In genomic region chr7:29308424-29308823, GRCh38 we compare ENCODE assay signal across 19 cellular contexts.
DNase-seq lines count a peak whose midpoint lies in the region; ATAC-seq and TF ChIP-seq lines count a peak whose summit lies in the region.
"Had no signal": no experiment of that assay in that cellular context is flagged by ENCODE, and none has a peak within 500 bp of the region (broad histone marks: within the 10 kb centered on the region; RNA-seq: fewer than 3 reads in every experiment).

No MANE protein-coding gene starts in this region.

- in situ Hi-C loops in mammary epithelial cell (cut with MboI; ENCODE audit: low sequenced_read_pairs in 2 of 2): no loop called here

- TF ChIP-seq POLR2A in breast epithelium (IDR thresholded peaks at IDR 0.05) (no peak), erythroblast (IDR thresholded peaks at IDR 0.05; ENCODE audit: low read length) (no peak)

- H3K9me3 Mint-ChIP-seq in WTC11: peaks cover 12% of the 10 kb centered on the region
- H3K9me3 Mint-ChIP-seq in activated CD4-positive, alpha-beta memory T cell treated with anti-CD3 and anti-CD28 coated beads, Interleukin-2, amount 10 ng/mL, durations not matched to agents 7 days and 5 days: no peaks in the 10 kb centered on the region

- POLR2A ChIA-PET in WTC11 (lab: Charles Lee): no interaction called here
- POLR2A ChIA-PET in activated CD4-positive, alpha-beta memory T cell treated with anti-CD3 and anti-CD28 coated beads, Interleukin-2, amount 10 ng/mL, durations not matched to agents 7 days and 5 days (lab: Charles Lee): no interaction called here

- no peak overlapping the region for H3K4me2 ChIP-seq in mammary epithelial cell (ENCODE audit: insufficient read depth, low read depth, low read length)
- H3K4me2 ChIP-seq: A549 had no signal

- H3K27ac ChIP-seq in mammary epithelial cell (ENCODE audit: insufficient read depth, low read depth, low read length) (no peak overlapping the region), breast epithelium (no peak overlapping the region)
- H3K27ac ChIP-seq: 22Rv1, A549, C4-2B, HL-60 had no signal

- CTCF ChIA-PET in mammary epithelial cell (lab: Charles Lee; ENCODE audit: low non-redundant PET) (no interaction called here), WTC11 (lab: Charles Lee) (interaction anchor here (0.6 to 5.6 kb wide), 3 partner anchors 9 to 119 kb away, joined by 3 to 56 read pairs (median 8); no protein-coding TSS in a partner anchor)
- CTCF ChIA-PET in activated CD4-positive, alpha-beta memory T cell treated with anti-CD3 and anti-CD28 coated beads, Interleukin-2, amount 10 ng/mL, durations not matched to agents 7 days and 5 days (lab: Charles Lee): no interaction called here

- dilution Hi-C loops in mammary epithelial cell (cut with HindIII; ENCODE audit: low sequenced_read_pairs): no loop called here

- BruUV-seq in mammary epithelial cell (replicated peaks; lab: Mats Ljungman, UMichigan): no TSS peak

- H3K79me2 ChIP-seq in mammary epithelial cell (ENCODE audit: insufficient read depth, low read length): no peaks in the 10 kb centered on the region

- no peak for TF ChIP-seq CTCF in mammary epithelial cell (conservative IDR thresholded peaks at IDR 0.05 in 1 of 2, IDR thresholded peaks at IDR 0.05 in 1 of 2; ENCODE audit: extremely low read depth in 1 of 2, insufficient read depth in 1 of 2, low read depth in 1 of 2, low read length in 2 of 2)
- TF ChIP-seq CTCF in breast epithelium (IDR thresholded peaks at IDR 0.05): no peak
- TF ChIP-seq CTCF in WTC11 (IDR thresholded peaks at IDR 0.05): no peak

- H3K36me3 Mint-ChIP-seq in WTC11: peaks cover 8% of the 10 kb centered on the region; the same call in 1 of the 2 replicates
- no peaks in the 10 kb centered on the region for H3K36me3 Mint-ChIP-seq in activated CD4-positive, alpha-beta memory T cell treated with anti-CD3 and anti-CD28 coated beads, Interleukin-2, amount 10 ng/mL, durations not matched to agents 7 days and 5 days (ENCODE audit: low read depth)

- no peak overlapping the region for H3K9ac ChIP-seq in mammary epithelial cell (ENCODE audit: insufficient read depth, low read length)

- H3K4me1 ChIP-seq in mammary epithelial cell (ENCODE audit: insufficient read depth, low read length) (peaks cover 22% of the 10 kb centered on the region), breast epithelium (no peaks in the 10 kb centered on the region)
- H3K4me1 ChIP-seq: A549 had no signal

- H3K27ac Mint-ChIP-seq in WTC11: peak overlapping the region; percentile 15
- no peak overlapping the region for H3K27ac Mint-ChIP-seq in activated CD4-positive, alpha-beta memory T cell treated with anti-CD3 and anti-CD28 coated beads, Interleukin-2, amount 10 ng/mL, durations not matched to agents 7 days and 5 days
- H3K27ac Mint-ChIP-seq: CD4-positive, alpha-beta T cell had no signal

- intact Hi-C loops in mammary epithelial cell (cut with micrococcal nuclease) (loop anchor here (5.0 kb wide), 1 partner anchor 71 kb away; no protein-coding TSS in a partner anchor), breast epithelium (cut with DNase I; ENCODE audit: low total_unique reads) (no loop called here)

- H3K4me3 ChIP-seq in mammary epithelial cell (replicated peaks in 1 of 3; ENCODE audit: insufficient read depth in 1 of 3, low read depth in 2 of 3, low read length in 3 of 3): no peak overlapping the region
- no peak overlapping the region for H3K4me3 ChIP-seq in breast epithelium
- H3K4me3 ChIP-seq: A549, HAP-1 had no signal

- H3K27me3 ChIP-seq in mammary epithelial cell (ENCODE audit: insufficient read depth, low read length) (no peaks in the 10 kb centered on the region), breast epithelium (no peaks in the 10 kb centered on the region)

- no peaks in the 10 kb centered on the region for H4K20me1 ChIP-seq in mammary epithelial cell (ENCODE audit: insufficient read depth, low read length)

- H3K9me3 ChIP-seq in mammary epithelial cell (replicated peaks; ENCODE audit: insufficient read depth, low read length): no peaks in the 10 kb centered on the region
- peaks cover 0 to 6% of the 10 kb centered on the region in 2 donors for H3K9me3 ChIP-seq in breast epithelium
- H3K9me3 ChIP-seq: A549, HAP-1 had no signal

- DNase-seq in mammary epithelial cell (no peak), breast epithelium (ENCODE audit: low spot score in 2 of 2) (no peak), WTC11 (ENCODE audit: low spot score) (no peak), iPS-NIHi7 (ENCODE audit: extremely low spot score) (peak; percentile 24), erythroblast (lab: John Stamatoyannopoulos, UW) (no peak), cortex of kidney (lab: John Stamatoyannopoulos, UW) (no peak)
- no peak for DNase-seq in activated CD4-positive, alpha-beta memory T cell treated with anti-CD3 and anti-CD28 coated beads, Interleukin-2, amount 10 ng/mL, durations not matched to agents 7 days and 5 days
- DNase-seq in activated effector memory CD4-positive, alpha-beta T cell treated with Interleukin-2 at 50 U/mL for 16 hours: no peak
- DNase-seq: AML-193; CD4-positive, alpha-beta T cell; DMS153; DMS79; GDM1; GOT3 had no signal

- WGBS in mammary epithelial cell (ENCODE audit: low coverage, missing lambda C conversion rate): 57% methylated on average over 6 of the region's 6 CpGs

- H3K36me3 ChIP-seq in mammary epithelial cell (ENCODE audit: insufficient read depth, low read length) (no peaks in the 10 kb centered on the region), breast epithelium (no peaks in the 10 kb centered on the region)
- H3K36me3 ChIP-seq: HAP-1 had no signal

- peaks cover 64% of the 10 kb centered on the region for H3K4me1 Mint-ChIP-seq in WTC11
- H3K4me1 Mint-ChIP-seq in activated CD4-positive, alpha-beta memory T cell treated with anti-CD3 and anti-CD28 coated beads, Interleukin-2, amount 10 ng/mL, durations not matched to agents 7 days and 5 days: no peaks in the 10 kb centered on the region

- peak overlapping the region; percentile 40 for H2AFZ ChIP-seq in mammary epithelial cell (ENCODE audit: low read depth, low read length)

- no peak overlapping the region for H3K4me3 Mint-ChIP-seq in WTC11
- no peak overlapping the region for H3K4me3 Mint-ChIP-seq in activated CD4-positive, alpha-beta memory T cell treated with anti-CD3 and anti-CD28 coated beads, Interleukin-2, amount 10 ng/mL, durations not matched to agents 7 days and 5 days
- H3K4me3 Mint-ChIP-seq: CD4-positive, alpha-beta T cell had no signal

- peak; percentile 72 for ATAC-seq in WTC11
- ATAC-seq: A549 had no signal

- H3K27me3 Mint-ChIP-seq in WTC11 (ENCODE audit: low read depth): no peaks in the 10 kb centered on the region
- H3K27me3 Mint-ChIP-seq in activated CD4-positive, alpha-beta memory T cell treated with anti-CD3 and anti-CD28 coated beads, Interleukin-2, amount 10 ng/mL, durations not matched to agents 7 days and 5 days: peaks cover 9% of the 10 kb centered on the region
- H3K27me3 Mint-ChIP-seq: CD4-positive, alpha-beta T cell had no signal

TF ChIP-seq in WTC11, 78 proteins besides CTCF, POLR2A, EP300 and RAD21:
- TF ChIP-seq PRDM15 (CRISPR knock-in tag; IDR thresholded peaks at IDR 0.05) (no peak), TEAD1 (CRISPR knock-in tag; IDR thresholded peaks at IDR 0.05) (peak; percentile 31; the same call in 1 of the 2 replicates), USF1 (CRISPR knock-in tag; IDR thresholded peaks at IDR 0.05) (no peak)
